32 cellular contexts compared by ENCODE assay signal in genomic region chr9:35107337-35108290, GRCh38.
"Had no signal": no experiment of that assay in that cellular context is flagged by ENCODE, and none has a peak within 500 bp of the region (broad histone marks: within the 10 kb centered on the region; RNA-seq: fewer than 3 reads in every experiment).

No MANE protein-coding gene starts in this region.

- H3K9ac ChIP-seq: SK-N-SH had no signal

- H3K9me3 ChIP-seq: esophagus squamous epithelium, left ventricle myocardium inferior, mucosa of descending colon, neutrophil, ovary, prostate gland, SK-N-SH had no signal

- H3K4me3 Mint-ChIP-seq: activated CD8-positive, alpha-beta T cell treated with anti-CD3 and anti-CD28 coated beads, Interleukin-2, amount 10 ng/mL, durations not matched to agents 7 days and 5 days; activated naive CD4-positive, alpha-beta T cell treated with anti-CD3 and anti-CD28 coated beads, Interleukin-2, amount 10 ng/mL, durations not matched to agents 7 days and 5 days; activated naive CD8-positive, alpha-beta T cell treated with anti-CD3 and anti-CD28 coated beads, Interleukin-2, amount 10 ng/mL, durations not matched to agents 7 days and 5 days; dendritic cell treated with granulocyte-macrophage colony-stimulating factor and Interleukin-4, amounts not matched to agents 40 ng/mL and 50 ng/mL, for 4 days; nephron progenitor cell; stimulated activated memory B cell treated with anti-CD40 and anti-IgM and Interleukin-4, amounts not matched to agents 10 μg/mL and 1 μg/mL and 100 μg/mL, for 72 hours; stimulated activated naive CD8-positive, alpha-beta T cell treated with anti-CD3 and anti-CD28 coated beads, Interleukin-15, amount 100 ng/mL, for 72 hours; T-helper 1 cell treated with Interleukin-12 subunit alpha and Interleukin-12 subunit beta and Interleukin-4 antibody, amounts not matched to agents 30 μg/mL and 1 μg/mL, for 36 hours; type B pancreatic cell had no signal

- H3K27ac Mint-ChIP-seq: activated CD8-positive, alpha-beta T cell treated with anti-CD3 and anti-CD28 coated beads, Interleukin-2, amount 10 ng/mL, durations not matched to agents 7 days and 5 days; activated naive CD4-positive, alpha-beta T cell treated with anti-CD3 and anti-CD28 coated beads, Interleukin-2, amount 10 ng/mL, durations not matched to agents 7 days and 5 days; activated naive CD8-positive, alpha-beta T cell treated with anti-CD3 and anti-CD28 coated beads, Interleukin-2, amount 10 ng/mL, durations not matched to agents 7 days and 5 days; nephron progenitor cell; stimulated activated memory B cell treated with anti-CD40 and anti-IgM and Interleukin-4, amounts not matched to agents 10 μg/mL and 1 μg/mL and 100 μg/mL, for 72 hours; T-helper 1 cell treated with Interleukin-12 subunit alpha and Interleukin-12 subunit beta and Interleukin-4 antibody, amounts not matched to agents 30 μg/mL and 1 μg/mL, for 36 hours; type B pancreatic cell had no signal

- H3K9me3 Mint-ChIP-seq: activated naive CD4-positive, alpha-beta T cell treated with anti-CD3 and anti-CD28 coated beads, Interleukin-2, amount 10 ng/mL, durations not matched to agents 7 days and 5 days; activated naive CD8-positive, alpha-beta T cell treated with anti-CD3 and anti-CD28 coated beads, Interleukin-2, amount 10 ng/mL, durations not matched to agents 7 days and 5 days; dendritic cell treated with granulocyte-macrophage colony-stimulating factor and Interleukin-4, amounts not matched to agents 40 ng/mL and 50 ng/mL, for 4 days; nephron progenitor cell; stimulated activated memory B cell treated with anti-CD40 and anti-IgM and Interleukin-4, amounts not matched to agents 10 μg/mL and 1 μg/mL and 100 μg/mL, for 72 hours; stimulated activated naive CD8-positive, alpha-beta T cell treated with anti-CD3 and anti-CD28 coated beads, Interleukin-15, amount 100 ng/mL, for 72 hours; T-helper 1 cell treated with Interleukin-12 subunit alpha and Interleukin-12 subunit beta and Interleukin-4 antibody, amounts not matched to agents 30 μg/mL and 1 μg/mL, for 36 hours; type B pancreatic cell had no signal

- H3K27me3 ChIP-seq: brain microvascular endothelial cell, esophagus squamous epithelium, neutrophil, ovary had no signal

- H3K27ac ChIP-seq: brain microvascular endothelial cell, esophagus squamous epithelium, left ventricle myocardium inferior, ovary, prostate gland, VCaP had no signal

- H3K4me2 ChIP-seq: SK-N-SH, smooth muscle cell had no signal

- ATAC-seq: activated CD4-positive, CD25-positive, alpha-beta regulatory T cell treated with anti-CD3 and anti-CD28 coated beads, Interleukin-2, amount 50 U/mL, for 24 hours; activated CD8-positive, alpha-beta T cell treated with anti-CD3 and anti-CD28 coated beads, Interleukin-2, amount 10 ng/mL, durations not matched to agents 7 days and 5 days; mucosa of descending colon; stimulated activated memory B cell treated with anti-CD40 and anti-IgM and Interleukin-4, amounts not matched to agents 10 μg/mL and 1 μg/mL and 100 μg/mL, for 72 hours; stimulated activated naive CD8-positive, alpha-beta T cell treated with anti-CD3 and anti-CD28 coated beads, Interleukin-15, amount 100 ng/mL, for 72 hours had no signal

- H3K27me3 Mint-ChIP-seq: activated naive CD4-positive, alpha-beta T cell treated with anti-CD3 and anti-CD28 coated beads, Interleukin-2, amount 10 ng/mL, durations not matched to agents 7 days and 5 days; activated naive CD8-positive, alpha-beta T cell treated with anti-CD3 and anti-CD28 coated beads, Interleukin-2, amount 10 ng/mL, durations not matched to agents 7 days and 5 days; dendritic cell treated with granulocyte-macrophage colony-stimulating factor and Interleukin-4, amounts not matched to agents 40 ng/mL and 50 ng/mL, for 4 days; stimulated activated memory B cell treated with anti-CD40 and anti-IgM and Interleukin-4, amounts not matched to agents 10 μg/mL and 1 μg/mL and 100 μg/mL, for 72 hours; stimulated activated naive CD8-positive, alpha-beta T cell treated with anti-CD3 and anti-CD28 coated beads, Interleukin-15, amount 100 ng/mL, for 72 hours; type B pancreatic cell had no signal

- H3K4me3 ChIP-seq: esophagus squamous epithelium, left ventricle myocardium inferior, lung, mucosa of descending colon, ovary, prostate gland, smooth muscle cell had no signal

- H3K36me3 ChIP-seq: ovary had no signal

- DNase-seq: activated CD4-positive, alpha-beta T cell treated with anti-CD3 and anti-CD28 coated beads, Interleukin-2, amount 50 U/mL, for 1 hour; activated CD8-positive, alpha-beta T cell treated with anti-CD3 and anti-CD28 coated beads, Interleukin-2, amount 10 ng/mL, durations not matched to agents 7 days and 5 days; activated gamma-delta T cell; activated naive CD4-positive, alpha-beta T cell treated with anti-CD3 and anti-CD28 coated beads, Interleukin-2, amount 10 ng/mL, durations not matched to agents 7 days and 5 days; activated naive CD8-positive, alpha-beta T cell treated with anti-CD3 and anti-CD28 coated beads, Interleukin-2, amount 10 ng/mL, durations not matched to agents 7 days and 5 days; brain microvascular endothelial cell; caudate nucleus; esophagus squamous epithelium; foreskin melanocyte; left ventricle myocardium inferior; mesendoderm; mucosa of descending colon; nephron progenitor cell; ovary; retina; SK-N-SH; stimulated activated CD4-positive, alpha-beta T cell treated with anti-CD3 and anti-CD28 coated beads, Interleukin-1b, Interleukin-23, amount 100 ng/mL, for 48 hours; stimulated activated CD4-positive, alpha-beta T cell treated with anti-CD3 and anti-CD28 coated beads, Interleukin-4, amount 100 ng/mL, for 4 hours; stimulated activated CD8-positive, alpha-beta memory T cell treated with anti-CD3 and anti-CD28 coated beads, Interleukin-4, amount 100 ng/mL, for 48 hours; stimulated activated naive CD8-positive, alpha-beta T cell treated with anti-CD3 and anti-CD28 coated beads, Interleukin-15, amount 100 ng/mL, for 72 hours; SW 1271; T-helper 9 cell had no signal
